Comparison of ENCODE assay signal across 10 cellular contexts in genomic region chr2:127108090-127108523, GRCh38. TPM values are rescaled to one million over a fixed set of nuclear protein-coding genes. Genes with fewer than 3 reads are reported as not detected.
A peak's percentile ranks its signal among the peaks of the same experiment; 100 is the strongest.
DNase-seq lines count a peak whose midpoint lies in the region; ATAC-seq and TF ChIP-seq lines count a peak whose summit lies in the region.
"Had no signal": no experiment of that assay in that cellular context is flagged by ENCODE, and none has a peak within 500 bp of the region (broad histone marks: within the 10 kb centered on the region; RNA-seq: fewer than 3 reads in every experiment).

No MANE protein-coding gene starts in this region.

- TF ChIP-seq CTCF in Caco-2 (IDR thresholded peaks at IDR 0.05; ENCODE audit: insufficient read depth in 1 of 2, low read depth in 1 of 2, low read length in 1 of 2, severe bottlenecking in 1 of 2, unreplicated experiment in 1 of 2) (no peak), RWPE2 (IDR thresholded peaks at IDR 0.05; ENCODE audit: poor library complexity, severe bottlenecking) (no peak), gastroesophageal sphincter (IDR thresholded peaks at IDR 0.05) (no peak), progenitor cell of endocrine pancreas (IDR thresholded peaks at IDR 0.05; ENCODE audit: unreplicated experiment) (no peak)

- H3K27me3 ChIP-seq in Caco-2 (replicated peaks; ENCODE audit: control insufficient read depth, insufficient read depth, low read length) (no peaks in the 10 kb centered on the region), RWPE2 (ENCODE audit: insufficient read depth, poor library complexity, severe bottlenecking) (no peaks in the 10 kb centered on the region), gastroesophageal sphincter (peaks cover 5% of the 10 kb centered on the region)

- BruUV-seq in Caco-2 (replicated peaks; lab: Mats Ljungman, UMichigan): no TSS peak

- no peak for TF ChIP-seq POLR2A in gastroesophageal sphincter (IDR thresholded peaks at IDR 0.05)

- H3K9me3 Mint-ChIP-seq in Caco-2 (ENCODE audit: unreplicated experiment) (no peaks in the 10 kb centered on the region), progenitor cell of endocrine pancreas (ENCODE audit: low read depth) (no peaks in the 10 kb centered on the region)

- H3K36me3 Mint-ChIP-seq in Caco-2 (ENCODE audit: insufficient read depth, unreplicated experiment): no peaks in the 10 kb centered on the region
- no peaks in the 10 kb centered on the region for H3K36me3 Mint-ChIP-seq in progenitor cell of endocrine pancreas (ENCODE audit: insufficient read depth)

- no peaks in the 10 kb centered on the region for H3K9me3 ChIP-seq in Caco-2
- no peaks in the 10 kb centered on the region for H3K9me3 ChIP-seq in RWPE2 (ENCODE audit: severe bottlenecking)
- no peaks in the 10 kb centered on the region for H3K9me3 ChIP-seq in gastroesophageal sphincter

- 67 to 95% methylated on average over 1 to 7 of the region's 11 CpGs for WGBS in gastroesophageal sphincter (ENCODE audit: low coverage in 1 of 2), 2 donors

- H3K4me3 ChIP-seq in Caco-2 (ENCODE audit: low read depth, low read length) (peak overlapping the region; percentile 98), RWPE2 (ENCODE audit: severe bottlenecking) (peak overlapping the region; percentile 59), gastroesophageal sphincter (no peak overlapping the region)

- no peak for TF ChIP-seq EP300 in gastroesophageal sphincter (IDR thresholded peaks at IDR 0.05)

- peaks cover 2% of the 10 kb centered on the region; the same call in 1 of the 2 replicates for H3K36me3 ChIP-seq in Caco-2 (ENCODE audit: control insufficient read depth, insufficient read depth, low read length)
- H3K36me3 ChIP-seq in RWPE2 (ENCODE audit: low read depth): no peaks in the 10 kb centered on the region
- no peaks in the 10 kb centered on the region for H3K36me3 ChIP-seq in gastroesophageal sphincter

- intact Hi-C loops in Caco-2 (cut with micrococcal nuclease; ENCODE audit: unreplicated experiment): no loop called here

- H3K4me1 ChIP-seq in Caco-2 (peaks cover 41% of the 10 kb centered on the region), RWPE2 (ENCODE audit: insufficient read depth, poor library complexity, severe bottlenecking) (peaks cover 4% of the 10 kb centered on the region), gastroesophageal sphincter (peaks cover 0 to 44% (median 13%) of the 10 kb centered on the region in 3 donors)

- CTCF ChIA-PET in Caco-2 (lab: Charles Lee): no interaction called here

- peak overlapping the region; percentile 84 for H3K27ac Mint-ChIP-seq in Caco-2 (ENCODE audit: unreplicated experiment)
- no peak overlapping the region for H3K27ac Mint-ChIP-seq in progenitor cell of endocrine pancreas

- H3K4me1 Mint-ChIP-seq in Caco-2 (ENCODE audit: low read depth, unreplicated experiment): peaks cover 29% of the 10 kb centered on the region
- peaks cover 31% of the 10 kb centered on the region for H3K4me1 Mint-ChIP-seq in progenitor cell of endocrine pancreas (ENCODE audit: low read depth)

- ATAC-seq in RWPE2 (ENCODE audit: low read depth): no peak
- ATAC-seq in gastroesophageal sphincter: no peak
- ATAC-seq in HG03571 (IDR thresholded peaks at IDR 0.05; ENCODE audit: unreplicated experiment): no peak

- POLR2A ChIA-PET in Caco-2 (lab: Charles Lee): no interaction called here

- peak in 1 of 2 experiments; percentile 32 for DNase-seq in Caco-2
- DNase-seq in RWPE2 (ENCODE audit: low spot score): no peak
- no peak for DNase-seq in progenitor cell of endocrine pancreas (ENCODE audit: low spot score, unreplicated experiment)
- no peak for DNase-seq in cortex of kidney (lab: John Stamatoyannopoulos, UW)
- DNase-seq in NCI-H1436 treated with DMSO at 0.1 percent for 48 hours (lab: John Stamatoyannopoulos, UW): no peak
- no peak for DNase-seq in stimulated activated CD4-positive, alpha-beta T cell treated with anti-CD3 and anti-CD28 coated beads, Interleukin-4, amount 100 ng/mL, for 1 hour
- DNase-seq: midbrain, NCI-H1105 had no signal

- H3K27ac ChIP-seq in RWPE2 (ENCODE audit: poor library complexity, severe bottlenecking) (peak overlapping the region; percentile 59), gastroesophageal sphincter (peak overlapping the region in 3 of 4 donors; percentile 80 to 90 (median 88))

- H3K4me3 Mint-ChIP-seq in Caco-2 (ENCODE audit: unreplicated experiment) (peak overlapping the region; percentile 85), progenitor cell of endocrine pancreas (ENCODE audit: low read depth) (peak overlapping the region; percentile 83)

- H3K27me3 Mint-ChIP-seq in Caco-2 (ENCODE audit: insufficient read depth, unreplicated experiment): no peaks in the 10 kb centered on the region
- H3K27me3 Mint-ChIP-seq in progenitor cell of endocrine pancreas: peaks cover 2% of the 10 kb centered on the region

RNA-seq across cellular contexts. Expression of gene BIN1, which starts 1.2 kb away (rescaled TPM):
- total RNA-seq in Caco-2 (2022) (198 and 205 TPM in 2 replicates), gastroesophageal sphincter (100 to 1,000 TPM in 1 of 4 donors, 10 to 100 TPM in 3; 36.1 to 101 (median 53.9) TPM), progenitor cell of endocrine pancreas (65.5 and 66.0 TPM in 2 replicates)

Comparison
In these comparisons a context has a peak if more than half of its experiments do, and no peak if none do; other contexts are left out.
1. H3K4me3 ChIP-seq: peak in Caco-2 (single experiment) and RWPE2 (single experiment); none in gastroesophageal sphincter (0 of 2).